In the genomic region with DNA sequence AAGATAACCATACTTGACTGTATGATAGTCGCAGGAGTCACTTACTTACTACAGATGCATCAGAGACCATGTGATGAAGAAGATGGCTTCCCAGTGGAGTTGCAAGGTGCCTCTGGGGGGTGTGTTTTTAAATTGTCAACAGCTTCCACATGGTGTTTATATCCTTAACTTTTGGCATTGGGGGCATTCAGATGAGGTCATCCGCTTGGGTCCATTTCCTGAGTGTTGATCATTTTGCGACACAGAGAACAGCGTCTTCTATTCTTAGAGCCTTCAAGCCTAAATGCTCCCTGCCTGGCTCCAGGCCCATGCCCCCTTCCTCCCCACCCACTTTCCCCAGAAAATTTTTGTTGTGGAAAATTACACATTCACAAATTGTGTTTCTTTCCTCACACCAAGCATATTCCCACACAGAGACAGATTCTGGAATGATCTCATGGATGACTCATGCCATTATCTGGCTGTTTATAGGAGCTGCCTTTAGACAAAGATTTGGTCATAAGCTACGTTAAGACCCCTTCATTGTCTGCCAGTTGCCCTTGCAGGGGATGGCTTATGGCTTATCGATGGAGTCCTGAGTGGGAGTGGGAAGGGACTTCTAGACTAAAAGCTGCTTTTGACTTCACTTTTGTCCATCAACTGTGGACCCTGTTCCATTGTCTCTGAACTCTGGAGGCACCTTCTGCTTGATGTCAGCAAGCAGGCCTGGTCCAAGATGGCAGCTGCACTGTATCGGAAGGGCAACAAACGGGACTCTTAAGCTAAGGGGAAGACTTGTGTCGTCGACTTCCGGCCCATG, we compare ENCODE assay signal across 8 cellular contexts.
A peak's percentile ranks its signal among the peaks of the same experiment; 100 is the strongest.
DNase-seq lines count a peak whose midpoint lies in the region; TF ChIP-seq lines count a peak whose summit lies in the region.

No MANE protein-coding gene starts in this region.

- H3K27ac ChIP-seq in Karpas-422 (ENCODE audit: low read length) (peak overlapping the region; percentile 99), muscle layer of colon (ENCODE audit: low read depth, low read length) (peak overlapping the region; percentile 1)

- H3K9me3 ChIP-seq in Karpas-422 (ENCODE audit: low read length) (no peaks in the 10 kb centered on the region), muscle layer of colon (ENCODE audit: low read length) (no peaks in the 10 kb centered on the region)

- DNase-seq in AG09309 (ENCODE audit: low read depth) (peak; percentile 55), Karpas-422 (no peak), dermis microvascular lymphatic vessel endothelial cell (ENCODE audit: low read depth in 2 of 2) (peak; percentile 87 to 95), NCI-H524 treated with DMSO at 0.1 percent for 48 hours (lab: John Stamatoyannopoulos, UW) (no peak), islet precursor cell (no peak), AML-193 (lab: John Stamatoyannopoulos, UW) (no peak), HuH-7 (ENCODE audit: low spot score) (no peak)

- H3K36me3 ChIP-seq in Karpas-422 (ENCODE audit: insufficient read depth, low read length) (no peaks in the 10 kb centered on the region), muscle layer of colon (ENCODE audit: insufficient read depth, low read length) (no peaks in the 10 kb centered on the region)

- H3K4me3 ChIP-seq in AG09309 (ENCODE audit: control insufficient read depth, low read depth, low read length) (no peak overlapping the region), Karpas-422 (ENCODE audit: low read length) (no peak overlapping the region), muscle layer of colon (ENCODE audit: low read depth in 1 of 2, low read length in 2 of 2) (no peak overlapping the region)

- no peaks in the 10 kb centered on the region for H3K27me3 ChIP-seq in Karpas-422 (ENCODE audit: low read length)
- H3K27me3 ChIP-seq in muscle layer of colon (ENCODE audit: control insufficient read depth in 1 of 2, insufficient read depth in 2 of 2, low read length in 2 of 2), result no peaks in the 10 kb centered on the region

- H3K4me1 ChIP-seq in Karpas-422 (ENCODE audit: low read length), result peaks cover 90% of the 10 kb centered on the region
- H3K4me1 ChIP-seq in muscle layer of colon (ENCODE audit: insufficient read depth, low read length), result peaks cover 53% of the 10 kb centered on the region

- no peak overlapping the region for H2AFZ ChIP-seq in Karpas-422 (ENCODE audit: low read length)

- H3K9me2 ChIP-seq in Karpas-422 (replicated peaks; ENCODE audit: insufficient read depth, low read length), result no peaks in the 10 kb centered on the region

- H3K9ac ChIP-seq in Karpas-422 (ENCODE audit: low read length) (peak overlapping the region; percentile 66; the same call in 1 of the 2 replicates), muscle layer of colon (ENCODE audit: low read length) (no peak overlapping the region)

- no peaks in the 10 kb centered on the region for H4K20me1 ChIP-seq in Karpas-422 (ENCODE audit: insufficient read depth, low read depth, low read length)

- no peaks in the 10 kb centered on the region for H3K79me2 ChIP-seq in Karpas-422 (ENCODE audit: low read length)

- H3K4me2 ChIP-seq in Karpas-422 (ENCODE audit: low read depth, low read length, poor library complexity, severe bottlenecking), result peak overlapping the region; percentile 71

- TF ChIP-seq CTCF in AG09309 (IDR thresholded peaks at IDR 0.05; ENCODE audit: control insufficient read depth, insufficient read depth, low read depth, low read length, missing control alignments), result no peak

Comparison
In these comparisons a context has a peak if more than half of its experiments do, and no peak if none do; other contexts are left out.
1. DNase-seq: peak in AG09309 (single experiment) and dermis microvascular lymphatic vessel endothelial cell (2 of 2); none in Karpas-422 (single experiment), NCI-H524 treated with DMSO at 0.1 percent for 48 hours (single experiment), islet precursor cell (single experiment), AML-193 (0 of 2) and HuH-7 (single experiment).